1 cellular context compared by ENCODE assay signal in the genomic region with DNA sequence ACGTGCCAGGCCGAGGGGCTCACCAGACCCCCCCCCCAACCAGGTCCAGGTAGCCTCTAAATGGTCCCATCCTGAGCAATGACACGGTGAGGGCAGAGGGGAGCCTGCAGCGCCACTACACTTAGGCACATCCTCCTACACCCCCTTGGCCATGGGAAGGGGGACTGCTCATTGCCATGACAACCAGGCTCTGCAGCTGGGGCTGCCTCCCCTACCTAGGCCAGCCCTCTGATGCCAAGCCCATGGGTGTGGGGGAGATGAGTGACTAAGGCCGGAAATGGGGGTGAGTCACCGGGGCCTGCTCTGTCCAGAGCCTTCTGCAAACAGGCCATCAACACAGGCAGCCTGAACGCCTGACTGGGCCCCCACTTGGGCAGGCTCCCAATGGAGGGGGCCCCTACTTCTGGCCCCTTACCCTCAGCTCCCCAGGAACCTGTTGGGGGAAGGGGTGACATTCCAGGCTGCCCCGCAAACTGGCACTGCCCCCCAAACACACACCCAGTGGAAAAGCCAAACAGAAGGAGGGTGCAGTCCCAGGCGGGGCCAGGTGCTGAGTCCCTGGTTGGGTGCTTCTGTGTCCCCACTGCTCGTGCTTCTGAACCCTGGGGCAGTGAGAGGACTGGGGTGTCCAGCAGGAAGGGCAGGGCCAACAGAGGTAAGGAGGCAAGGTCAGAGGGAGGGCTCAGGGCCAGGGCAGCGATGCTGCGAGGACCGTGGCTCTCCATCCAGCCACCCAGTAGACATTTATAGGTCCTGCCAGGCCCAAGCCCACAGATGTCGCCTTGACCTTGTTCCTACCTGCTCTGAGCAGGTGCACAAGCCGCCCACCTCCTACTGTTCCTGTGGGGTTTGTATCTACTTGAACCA.
TF ChIP-seq lines count a peak whose summit lies in the region.

No MANE protein-coding gene starts in this region.

TF ChIP-seq in HepG2, 621 proteins besides CTCF, POLR2A, EP300 and RAD21 (continued from another document and continues in another):
- TF ChIP-seq, protein P1, sequence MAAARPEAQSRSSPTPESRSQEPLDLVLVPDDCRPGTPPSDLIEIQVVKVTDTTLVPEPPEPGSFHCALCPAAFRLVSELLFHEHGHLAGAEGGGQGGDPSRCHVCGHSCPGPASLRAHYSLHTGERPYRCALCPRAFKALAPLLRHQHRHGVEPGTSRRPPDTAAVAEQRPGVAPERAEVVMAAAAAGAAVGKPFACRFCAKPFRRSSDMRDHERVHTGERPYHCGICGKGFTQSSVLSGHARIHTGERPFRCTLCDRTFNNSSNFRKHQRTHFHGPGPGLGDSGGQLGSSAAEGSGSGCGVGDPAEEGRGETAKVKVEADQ (CRISPR knock-in tag; IDR thresholded peaks at IDR 0.05; ENCODE audit: borderline replicate concordance) = 0 out of 2 replicates have a peak, but pooled peaks have one; percentile 58
- TF ChIP-seq ZNF251 (CRISPR knock-in tag; IDR thresholded peaks at IDR 0.05) (no peak), DR1 (CRISPR knock-in tag; IDR thresholded peaks at IDR 0.05) (no peak), HOXA3 (CRISPR knock-in tag; IDR thresholded peaks at IDR 0.05) (no peak), U2AF1 (optimal IDR thresholded peaks at IDR 0.05; ENCODE audit: low read depth, low read length) (peak; percentile 88), SKI (IDR thresholded peaks at IDR 0.05; ENCODE audit: partially characterized antibody) (no peak), SSRP1 (CRISPR knock-in tag; IDR thresholded peaks at IDR 0.05) (peak; percentile 89; the same call in 1 of the 2 replicates), JARID2 (CRISPR knock-in tag; IDR thresholded peaks at IDR 0.05; ENCODE audit: insufficient replicate concordance) (no peak), ZNF160 (CRISPR knock-in tag; IDR thresholded peaks at IDR 0.05) (0 out of 2 replicates have a peak, but pooled peaks have one; percentile 19), TSC22D2 (CRISPR knock-in tag; IDR thresholded peaks at IDR 0.05; ENCODE audit: borderline replicate concordance) (no peak), KDM4B (CRISPR knock-in tag; IDR thresholded peaks at IDR 0.05) (no peak), FLYWCH1 (CRISPR knock-in tag; IDR thresholded peaks at IDR 0.05) (no peak), TEAD2 (CRISPR knock-in tag; IDR thresholded peaks at IDR 0.05) (no peak), MAF1 (CRISPR knock-in tag; IDR thresholded peaks at IDR 0.05; ENCODE audit: borderline replicate concordance) (no peak), ZC3H13 (CRISPR knock-in tag; IDR thresholded peaks at IDR 0.05) (no peak), FOXK1 (CRISPR knock-in tag; IDR thresholded peaks at IDR 0.05; ENCODE audit: borderline replicate concordance, low read depth) (peak; percentile 55; the same call in 1 of the 2 replicates), KMT2B (CRISPR knock-in tag; IDR thresholded peaks at IDR 0.05) (no peak), ZSCAN30 (CRISPR knock-in tag; IDR thresholded peaks at IDR 0.05) (no peak), SMAD9 (CRISPR knock-in tag; IDR thresholded peaks at IDR 0.05) (0 out of 2 replicates have a peak, but pooled peaks have one; percentile 79), KLF12 (CRISPR knock-in tag; IDR thresholded peaks at IDR 0.05; ENCODE audit: borderline replicate concordance) (no peak), IRF2 (CRISPR knock-in tag; IDR thresholded peaks at IDR 0.05) (peak; percentile 36; the same call in 1 of the 2 replicates), RBM22 (optimal IDR thresholded peaks at IDR 0.05; ENCODE audit: low read length) (peak; percentile 55), IKZF4 (CRISPR knock-in tag; IDR thresholded peaks at IDR 0.05; ENCODE audit: borderline replicate concordance, low read depth, not compliant biosample characterization) (peak; percentile 93)
- TF ChIP-seq, protein P2, sequence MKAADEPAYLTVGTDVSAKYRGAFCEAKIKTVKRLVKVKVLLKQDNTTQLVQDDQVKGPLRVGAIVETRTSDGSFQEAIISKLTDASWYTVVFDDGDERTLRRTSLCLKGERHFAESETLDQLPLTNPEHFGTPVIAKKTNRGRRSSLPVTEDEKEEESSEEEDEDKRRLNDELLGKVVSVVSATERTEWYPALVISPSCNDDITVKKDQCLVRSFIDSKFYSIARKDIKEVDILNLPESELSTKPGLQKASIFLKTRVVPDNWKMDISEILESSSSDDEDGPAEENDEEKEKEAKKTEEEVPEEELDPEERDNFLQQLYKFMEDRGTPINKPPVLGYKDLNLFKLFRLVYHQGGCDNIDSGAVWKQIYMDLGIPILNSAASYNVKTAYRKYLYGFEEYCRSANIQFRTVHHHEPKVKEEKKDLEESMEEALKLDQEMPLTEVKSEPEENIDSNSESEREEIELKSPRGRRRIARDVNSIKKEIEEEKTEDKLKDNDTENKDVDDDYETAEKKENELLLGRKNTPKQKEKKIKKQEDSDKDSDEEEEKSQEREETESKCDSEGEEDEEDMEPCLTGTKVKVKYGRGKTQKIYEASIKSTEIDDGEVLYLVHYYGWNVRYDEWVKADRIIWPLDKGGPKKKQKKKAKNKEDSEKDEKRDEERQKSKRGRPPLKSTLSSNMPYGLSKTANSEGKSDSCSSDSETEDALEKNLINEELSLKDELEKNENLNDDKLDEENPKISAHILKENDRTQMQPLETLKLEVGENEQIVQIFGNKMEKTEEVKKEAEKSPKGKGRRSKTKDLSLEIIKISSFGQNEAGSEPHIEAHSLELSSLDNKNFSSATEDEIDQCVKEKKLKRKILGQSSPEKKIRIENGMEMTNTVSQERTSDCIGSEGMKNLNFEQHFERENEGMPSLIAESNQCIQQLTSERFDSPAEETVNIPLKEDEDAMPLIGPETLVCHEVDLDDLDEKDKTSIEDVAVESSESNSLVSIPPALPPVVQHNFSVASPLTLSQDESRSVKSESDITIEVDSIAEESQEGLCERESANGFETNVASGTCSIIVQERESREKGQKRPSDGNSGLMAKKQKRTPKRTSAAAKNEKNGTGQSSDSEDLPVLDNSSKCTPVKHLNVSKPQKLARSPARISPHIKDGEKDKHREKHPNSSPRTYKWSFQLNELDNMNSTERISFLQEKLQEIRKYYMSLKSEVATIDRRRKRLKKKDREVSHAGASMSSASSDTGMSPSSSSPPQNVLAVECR (CRISPR knock-in tag; IDR thresholded peaks at IDR 0.05; ENCODE audit: borderline replicate concordance) = peak; percentile 2; the same call in 1 of the 2 replicates
- TF ChIP-seq, protein P3, sequence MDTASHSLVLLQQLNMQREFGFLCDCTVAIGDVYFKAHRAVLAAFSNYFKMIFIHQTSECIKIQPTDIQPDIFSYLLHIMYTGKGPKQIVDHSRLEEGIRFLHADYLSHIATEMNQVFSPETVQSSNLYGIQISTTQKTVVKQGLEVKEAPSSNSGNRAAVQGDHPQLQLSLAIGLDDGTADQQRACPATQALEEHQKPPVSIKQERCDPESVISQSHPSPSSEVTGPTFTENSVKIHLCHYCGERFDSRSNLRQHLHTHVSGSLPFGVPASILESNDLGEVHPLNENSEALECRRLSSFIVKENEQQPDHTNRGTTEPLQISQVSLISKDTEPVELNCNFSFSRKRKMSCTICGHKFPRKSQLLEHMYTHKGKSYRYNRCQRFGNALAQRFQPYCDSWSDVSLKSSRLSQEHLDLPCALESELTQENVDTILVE (CRISPR knock-in tag; IDR thresholded peaks at IDR 0.05) = 0 out of 2 replicates have a peak, but pooled peaks have one; percentile 67
- TF ChIP-seq, protein P4, sequence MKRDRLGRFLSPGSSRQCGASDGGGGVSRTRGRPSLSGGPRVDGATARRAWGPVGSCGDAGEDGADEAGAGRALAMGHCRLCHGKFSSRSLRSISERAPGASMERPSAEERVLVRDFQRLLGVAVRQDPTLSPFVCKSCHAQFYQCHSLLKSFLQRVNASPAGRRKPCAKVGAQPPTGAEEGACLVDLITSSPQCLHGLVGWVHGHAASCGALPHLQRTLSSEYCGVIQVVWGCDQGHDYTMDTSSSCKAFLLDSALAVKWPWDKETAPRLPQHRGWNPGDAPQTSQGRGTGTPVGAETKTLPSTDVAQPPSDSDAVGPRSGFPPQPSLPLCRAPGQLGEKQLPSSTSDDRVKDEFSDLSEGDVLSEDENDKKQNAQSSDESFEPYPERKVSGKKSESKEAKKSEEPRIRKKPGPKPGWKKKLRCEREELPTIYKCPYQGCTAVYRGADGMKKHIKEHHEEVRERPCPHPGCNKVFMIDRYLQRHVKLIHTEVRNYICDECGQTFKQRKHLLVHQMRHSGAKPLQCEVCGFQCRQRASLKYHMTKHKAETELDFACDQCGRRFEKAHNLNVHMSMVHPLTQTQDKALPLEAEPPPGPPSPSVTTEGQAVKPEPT (CRISPR knock-in tag; IDR thresholded peaks at IDR 0.05; ENCODE audit: low read depth) = 0 out of 2 replicates have a peak, but pooled peaks have one; percentile 28
- TF ChIP-seq, protein P5, sequence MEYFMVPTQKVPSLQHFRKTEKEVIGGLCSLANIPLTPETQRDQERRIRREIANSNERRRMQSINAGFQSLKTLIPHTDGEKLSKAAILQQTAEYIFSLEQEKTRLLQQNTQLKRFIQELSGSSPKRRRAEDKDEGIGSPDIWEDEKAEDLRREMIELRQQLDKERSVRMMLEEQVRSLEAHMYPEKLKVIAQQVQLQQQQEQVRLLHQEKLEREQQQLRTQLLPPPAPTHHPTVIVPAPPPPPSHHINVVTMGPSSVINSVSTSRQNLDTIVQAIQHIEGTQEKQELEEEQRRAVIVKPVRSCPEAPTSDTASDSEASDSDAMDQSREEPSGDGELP (IDR thresholded peaks at IDR 0.05; ENCODE audit: borderline replicate concordance, low read depth) = peak; percentile 71; the same call in 1 of the 2 replicates
- TF ChIP-seq, protein P6, sequence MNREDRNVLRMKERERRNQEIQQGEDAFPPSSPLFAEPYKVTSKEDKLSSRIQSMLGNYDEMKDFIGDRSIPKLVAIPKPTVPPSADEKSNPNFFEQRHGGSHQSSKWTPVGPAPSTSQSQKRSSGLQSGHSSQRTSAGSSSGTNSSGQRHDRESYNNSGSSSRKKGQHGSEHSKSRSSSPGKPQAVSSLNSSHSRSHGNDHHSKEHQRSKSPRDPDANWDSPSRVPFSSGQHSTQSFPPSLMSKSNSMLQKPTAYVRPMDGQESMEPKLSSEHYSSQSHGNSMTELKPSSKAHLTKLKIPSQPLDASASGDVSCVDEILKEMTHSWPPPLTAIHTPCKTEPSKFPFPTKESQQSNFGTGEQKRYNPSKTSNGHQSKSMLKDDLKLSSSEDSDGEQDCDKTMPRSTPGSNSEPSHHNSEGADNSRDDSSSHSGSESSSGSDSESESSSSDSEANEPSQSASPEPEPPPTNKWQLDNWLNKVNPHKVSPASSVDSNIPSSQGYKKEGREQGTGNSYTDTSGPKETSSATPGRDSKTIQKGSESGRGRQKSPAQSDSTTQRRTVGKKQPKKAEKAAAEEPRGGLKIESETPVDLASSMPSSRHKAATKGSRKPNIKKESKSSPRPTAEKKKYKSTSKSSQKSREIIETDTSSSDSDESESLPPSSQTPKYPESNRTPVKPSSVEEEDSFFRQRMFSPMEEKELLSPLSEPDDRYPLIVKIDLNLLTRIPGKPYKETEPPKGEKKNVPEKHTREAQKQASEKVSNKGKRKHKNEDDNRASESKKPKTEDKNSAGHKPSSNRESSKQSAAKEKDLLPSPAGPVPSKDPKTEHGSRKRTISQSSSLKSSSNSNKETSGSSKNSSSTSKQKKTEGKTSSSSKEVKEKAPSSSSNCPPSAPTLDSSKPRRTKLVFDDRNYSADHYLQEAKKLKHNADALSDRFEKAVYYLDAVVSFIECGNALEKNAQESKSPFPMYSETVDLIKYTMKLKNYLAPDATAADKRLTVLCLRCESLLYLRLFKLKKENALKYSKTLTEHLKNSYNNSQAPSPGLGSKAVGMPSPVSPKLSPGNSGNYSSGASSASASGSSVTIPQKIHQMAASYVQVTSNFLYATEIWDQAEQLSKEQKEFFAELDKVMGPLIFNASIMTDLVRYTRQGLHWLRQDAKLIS (CRISPR knock-in tag; IDR thresholded peaks at IDR 0.05) = no peak
- TF ChIP-seq, protein P7, sequence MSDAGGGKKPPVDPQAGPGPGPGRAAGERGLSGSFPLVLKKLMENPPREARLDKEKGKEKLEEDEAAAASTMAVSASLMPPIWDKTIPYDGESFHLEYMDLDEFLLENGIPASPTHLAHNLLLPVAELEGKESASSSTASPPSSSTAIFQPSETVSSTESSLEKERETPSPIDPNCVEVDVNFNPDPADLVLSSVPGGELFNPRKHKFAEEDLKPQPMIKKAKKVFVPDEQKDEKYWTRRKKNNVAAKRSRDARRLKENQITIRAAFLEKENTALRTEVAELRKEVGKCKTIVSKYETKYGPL (CRISPR knock-in tag; IDR thresholded peaks at IDR 0.05) = no peak
- TF ChIP-seq, protein P8, sequence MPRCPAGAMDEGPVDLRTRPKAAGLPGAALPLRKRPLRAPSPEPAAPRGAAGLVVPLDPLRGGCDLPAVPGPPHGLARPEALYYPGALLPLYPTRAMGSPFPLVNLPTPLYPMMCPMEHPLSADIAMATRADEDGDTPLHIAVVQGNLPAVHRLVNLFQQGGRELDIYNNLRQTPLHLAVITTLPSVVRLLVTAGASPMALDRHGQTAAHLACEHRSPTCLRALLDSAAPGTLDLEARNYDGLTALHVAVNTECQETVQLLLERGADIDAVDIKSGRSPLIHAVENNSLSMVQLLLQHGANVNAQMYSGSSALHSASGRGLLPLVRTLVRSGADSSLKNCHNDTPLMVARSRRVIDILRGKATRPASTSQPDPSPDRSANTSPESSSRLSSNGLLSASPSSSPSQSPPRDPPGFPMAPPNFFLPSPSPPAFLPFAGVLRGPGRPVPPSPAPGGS (CRISPR knock-in tag; IDR thresholded peaks at IDR 0.05) = peak; percentile 76
- TF ChIP-seq, protein P9, sequence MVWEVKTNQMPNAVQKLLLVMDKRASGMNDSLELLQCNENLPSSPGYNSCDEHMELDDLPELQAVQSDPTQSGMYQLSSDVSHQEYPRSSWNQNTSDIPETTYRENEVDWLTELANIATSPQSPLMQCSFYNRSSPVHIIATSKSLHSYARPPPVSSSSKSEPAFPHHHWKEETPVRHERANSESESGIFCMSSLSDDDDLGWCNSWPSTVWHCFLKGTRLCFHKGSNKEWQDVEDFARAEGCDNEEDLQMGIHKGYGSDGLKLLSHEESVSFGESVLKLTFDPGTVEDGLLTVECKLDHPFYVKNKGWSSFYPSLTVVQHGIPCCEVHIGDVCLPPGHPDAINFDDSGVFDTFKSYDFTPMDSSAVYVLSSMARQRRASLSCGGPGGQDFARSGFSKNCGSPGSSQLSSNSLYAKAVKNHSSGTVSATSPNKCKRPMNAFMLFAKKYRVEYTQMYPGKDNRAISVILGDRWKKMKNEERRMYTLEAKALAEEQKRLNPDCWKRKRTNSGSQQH (CRISPR knock-in tag; IDR thresholded peaks at IDR 0.05; ENCODE audit: low read depth) = no peak
- TF ChIP-seq, protein P10, sequence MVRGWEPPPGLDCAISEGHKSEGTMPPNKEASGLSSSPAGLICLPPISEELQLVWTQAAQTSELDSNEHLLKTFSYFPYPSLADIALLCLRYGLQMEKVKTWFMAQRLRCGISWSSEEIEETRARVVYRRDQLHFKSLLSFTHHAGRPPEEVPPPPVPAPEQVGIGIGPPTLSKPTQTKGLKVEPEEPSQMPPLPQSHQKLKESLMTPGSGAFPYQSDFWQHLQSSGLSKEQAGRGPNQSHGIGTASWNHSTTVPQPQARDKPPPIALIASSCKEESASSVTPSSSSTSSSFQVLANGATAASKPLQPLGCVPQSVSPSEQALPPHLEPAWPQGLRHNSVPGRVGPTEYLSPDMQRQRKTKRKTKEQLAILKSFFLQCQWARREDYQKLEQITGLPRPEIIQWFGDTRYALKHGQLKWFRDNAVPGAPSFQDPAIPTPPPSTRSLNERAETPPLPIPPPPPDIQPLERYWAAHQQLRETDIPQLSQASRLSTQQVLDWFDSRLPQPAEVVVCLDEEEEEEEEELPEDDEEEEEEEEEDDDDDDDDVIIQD (CRISPR knock-in tag; IDR thresholded peaks at IDR 0.05; ENCODE audit: low read depth) = peak; percentile 72
- TF ChIP-seq, protein P11, sequence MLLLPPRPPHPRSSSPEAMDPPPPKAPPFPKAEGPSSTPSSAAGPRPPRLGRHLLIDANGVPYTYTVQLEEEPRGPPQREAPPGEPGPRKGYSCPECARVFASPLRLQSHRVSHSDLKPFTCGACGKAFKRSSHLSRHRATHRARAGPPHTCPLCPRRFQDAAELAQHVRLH (CRISPR knock-in tag; IDR thresholded peaks at IDR 0.05; ENCODE audit: borderline replicate concordance, low read depth) = 0 out of 2 replicates have a peak, but pooled peaks have one; percentile 40
